Comparison of ENCODE assay signal across 9 cellular contexts in genomic region chr2:23924589-23925359, GRCh38. TPM values are rescaled to one million over a fixed set of nuclear protein-coding genes. Genes with fewer than 3 reads are reported as not detected.
DNase-seq lines count a peak whose midpoint lies in the region; ATAC-seq and TF ChIP-seq lines count a peak whose summit lies in the region.
"Had no signal": no experiment of that assay in that cellular context is flagged by ENCODE, and none has a peak within 500 bp of the region (broad histone marks: within the 10 kb centered on the region; RNA-seq: fewer than 3 reads in every experiment).

No MANE protein-coding gene starts in this region.

- H3K4me3 ChIP-seq in WI38 (ENCODE audit: low read depth, low read length) (peak overlapping the region; percentile 84), iPS-20b (ENCODE audit: low read length) (peak overlapping the region; percentile 84), thymus (ENCODE audit: low read length) (peak overlapping the region; percentile 99)

- CTCF ChIA-PET in activated CD8-positive, alpha-beta memory T cell treated with anti-CD3 and anti-CD28 coated beads, Interleukin-2, amount 10 ng/mL, durations not matched to agents 7 days and 5 days (lab: Charles Lee), result interaction anchor here (1.0 to 5.0 kb wide), 10 partner anchors 10 to 198 kb away, joined by 3 to 66 read pairs (median 9); partner anchors contain the start of genes TP53I3 and UBXN2A

- H3K4me3 Mint-ChIP-seq in activated CD8-positive, alpha-beta memory T cell treated with anti-CD3 and anti-CD28 coated beads, Interleukin-2, amount 10 ng/mL, durations not matched to agents 7 days and 5 days, result peak overlapping the region; percentile 98

- H3K27me3 ChIP-seq in iPS-20b (ENCODE audit: insufficient read depth, low read length) (no peaks in the 10 kb centered on the region), thymus (ENCODE audit: control insufficient read depth, insufficient read depth) (no peaks in the 10 kb centered on the region)

- no peaks in the 10 kb centered on the region for H3K27me3 Mint-ChIP-seq in activated CD8-positive, alpha-beta memory T cell treated with anti-CD3 and anti-CD28 coated beads, Interleukin-2, amount 10 ng/mL, durations not matched to agents 7 days and 5 days

- no peak for DNase-seq in activated CD8-positive, alpha-beta memory T cell treated with anti-CD3 and anti-CD28 coated beads, Interleukin-2, amount 10 ng/mL, durations not matched to agents 7 days and 5 days
- no peak for DNase-seq in activated CD8-positive, alpha-beta memory T cell treated with anti-CD3 and anti-CD28 coated beads, Interleukin-2, amount 50 U/mL, for 48 hours
- DNase-seq in NCI-H2171 treated with DMSO at 0.1 percent for 48 hours (lab: John Stamatoyannopoulos, UW) (no peak), NCI-H345 treated with DMSO at 0.1 percent for 48 hours (lab: John Stamatoyannopoulos, UW; ENCODE audit: unreplicated experiment) (no peak)
- DNase-seq: substantia nigra had no signal

- WGBS in thymus, result 67% methylated on average over 7 of the region's 7 CpGs

- peak overlapping the region; percentile 97; the same call in 1 of the 2 replicates for H3K9ac ChIP-seq in iPS-20b (ENCODE audit: low read depth, low read length)

- H3K4me1 Mint-ChIP-seq in activated CD8-positive, alpha-beta memory T cell treated with anti-CD3 and anti-CD28 coated beads, Interleukin-2, amount 10 ng/mL, durations not matched to agents 7 days and 5 days, result peaks cover 35% of the 10 kb centered on the region

- H3K9me3 Mint-ChIP-seq in activated CD8-positive, alpha-beta memory T cell treated with anti-CD3 and anti-CD28 coated beads, Interleukin-2, amount 10 ng/mL, durations not matched to agents 7 days and 5 days (ENCODE audit: low read depth), result no peaks in the 10 kb centered on the region

- H3K36me3 Mint-ChIP-seq in activated CD8-positive, alpha-beta memory T cell treated with anti-CD3 and anti-CD28 coated beads, Interleukin-2, amount 10 ng/mL, durations not matched to agents 7 days and 5 days, result peaks cover 4% of the 10 kb centered on the region

- no peaks in the 10 kb centered on the region for H3K9me3 ChIP-seq in iPS-20b (ENCODE audit: insufficient read depth, low read depth, low read length)
- no peaks in the 10 kb centered on the region for H3K9me3 ChIP-seq in thymus (ENCODE audit: control insufficient read depth)

- no peak for TF ChIP-seq CTCF in WI38 (IDR thresholded peaks at IDR 0.05; ENCODE audit: low read depth, low read length)

- H3K27ac ChIP-seq in iPS-20b (ENCODE audit: low read length), result no peak overlapping the region
- H3K27ac ChIP-seq in thymus (ENCODE audit: low read depth), result no peak overlapping the region

- H3K36me3 ChIP-seq in iPS-20b (ENCODE audit: insufficient read depth, low read depth, low read length) (no peaks in the 10 kb centered on the region), thymus (ENCODE audit: control insufficient read depth, insufficient read depth) (no peaks in the 10 kb centered on the region)

- no peak for ATAC-seq in activated CD8-positive, alpha-beta memory T cell treated with anti-CD3 and anti-CD28 coated beads, Interleukin-2, amount 10 ng/mL, durations not matched to agents 7 days and 5 days
- no peak for ATAC-seq in GM18520 (IDR thresholded peaks at IDR 0.05; ENCODE audit: unreplicated experiment)

- no peak overlapping the region for H3K27ac Mint-ChIP-seq in activated CD8-positive, alpha-beta memory T cell treated with anti-CD3 and anti-CD28 coated beads, Interleukin-2, amount 10 ng/mL, durations not matched to agents 7 days and 5 days

- peaks cover 3% of the 10 kb centered on the region; the same call in 1 of the 2 replicates for H3K4me1 ChIP-seq in iPS-20b (ENCODE audit: insufficient read depth, low read length)
- peaks cover 11% of the 10 kb centered on the region for H3K4me1 ChIP-seq in thymus (ENCODE audit: control insufficient read depth, insufficient read depth, low read length)

RNA-seq across cellular contexts. Expression of gene ATAD2B, which starts 2.1 kb away (rescaled TPM):
- 10 to 100 TPM; 18.2 to 26.8 TPM for total RNA-seq in activated CD8-positive, alpha-beta memory T cell treated with anti-CD3 and anti-CD28 coated beads, Interleukin-2, amount 10 ng/mL, durations not matched to agents 7 days and 5 days
- 12.1 TPM for polyA plus RNA-seq in thymus

RNA-seq across cellular contexts. Expression of gene UBXN2A, which starts 15.5 kb away (rescaled TPM):
- 10 to 100 TPM; 10.5 to 13.1 TPM for total RNA-seq in activated CD8-positive, alpha-beta memory T cell treated with anti-CD3 and anti-CD28 coated beads, Interleukin-2, amount 10 ng/mL, durations not matched to agents 7 days and 5 days
- 10.9 TPM for polyA plus RNA-seq in thymus
